In the genomic region with DNA sequence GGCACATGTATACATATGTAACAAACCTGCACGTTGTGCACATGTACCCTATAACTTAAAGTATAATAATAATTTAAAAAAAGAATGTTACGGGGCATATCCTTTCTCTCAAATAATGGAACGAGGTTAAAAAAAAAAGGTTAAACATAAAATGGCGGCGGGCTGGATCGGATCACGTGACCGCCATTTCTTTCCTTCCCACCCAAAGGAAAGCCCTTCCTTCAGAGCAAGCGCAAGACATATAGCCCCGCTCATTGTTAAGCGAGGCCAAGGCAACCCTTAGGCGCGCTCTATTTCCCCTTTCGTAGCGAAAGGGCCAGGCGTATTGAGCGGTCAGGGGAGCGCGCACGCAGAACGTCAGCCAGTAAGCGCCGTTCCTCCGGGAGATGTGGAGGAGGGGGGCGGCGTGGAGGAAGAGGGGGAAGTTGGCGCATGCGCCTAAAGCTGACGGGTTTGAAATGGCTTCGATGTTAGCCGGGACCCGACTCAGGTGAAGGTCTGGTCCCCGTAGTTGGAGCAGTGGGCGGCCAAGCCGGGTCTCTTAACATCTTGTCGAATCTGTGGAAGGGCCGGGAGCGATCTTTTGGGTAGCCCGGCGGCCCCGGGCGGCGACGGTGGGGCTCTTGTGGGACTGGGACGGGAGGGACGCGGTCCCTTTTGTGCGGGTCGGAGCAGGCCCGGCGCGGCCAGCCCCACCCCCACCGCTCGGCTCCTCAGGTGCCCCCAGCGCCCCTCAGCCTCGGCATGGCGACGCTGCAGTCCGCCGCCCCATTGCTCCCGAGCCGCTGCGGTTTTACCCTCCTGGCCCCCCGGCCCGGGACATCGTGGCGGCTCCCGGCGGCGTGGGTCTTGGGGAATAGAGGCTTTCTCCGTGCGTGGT, we compare ENCODE assay signal across 8 cellular contexts. TPM values are rescaled to one million over a fixed set of nuclear protein-coding genes. Genes with fewer than 3 reads are reported as not detected.
DNase-seq lines count a peak whose midpoint lies in the region; ATAC-seq and TF ChIP-seq lines count a peak whose summit lies in the region.

Gene CCAR1, plus strand, starts transcription at position 447 of the 880 bp plus-strand sequence. CDS start 1,266 bp downstream, outside the sequence.

- peaks cover 57% of the 10 kb centered on the region for H3K36me3 Mint-ChIP-seq in Calu3 (ENCODE audit: insufficient read depth, unreplicated experiment)

- peak within 1 kb of the TSS; percentile 98 for H3K27ac ChIP-seq in HUES64 (ENCODE audit: low read depth, low read length)
- peak within 1 kb of the TSS; percentile 74 for H3K27ac ChIP-seq in OCI-LY1 (ENCODE audit: low read depth, low read length, poor library complexity, severe bottlenecking)

- H3K79me2 ChIP-seq in OCI-LY1 (ENCODE audit: insufficient read depth, low read length): peaks cover 16% of the 10 kb centered on the region

- intact Hi-C loops in Calu3 (cut with micrococcal nuclease; ENCODE audit: unreplicated experiment): loop anchor here (10.0 kb wide), 1 partner anchor 166 kb away; no protein-coding TSS in a partner anchor

- no peaks in the 10 kb centered on the region for H3F3A ChIP-seq in OCI-LY1 (ENCODE audit: insufficient read depth, low read length)

- DNase-seq in Calu3: peak; percentile 98
- DNase-seq in activated CD8-positive, alpha-beta memory T cell treated with anti-CD3 and anti-CD28 coated beads, Interleukin-2, amount 50 U/mL, for 4 hours: peak; percentile 96
- peak; percentile 97 for DNase-seq in mesenteric fat pad (ENCODE audit: low spot score)
- DNase-seq in stimulated activated CD8-positive, alpha-beta memory T cell treated with anti-CD3 and anti-CD28 coated beads, Interleukin-15, amount 100 ng/mL, for 24 hours (ENCODE audit: low read depth): peak; percentile 89

- TF ChIP-seq CTCF in Calu3 (IDR thresholded peaks at IDR 0.05; ENCODE audit: unreplicated experiment) (no peak), OCI-LY1 (IDR thresholded peaks at IDR 0.05; ENCODE audit: low read length) (no peak)

- in situ Hi-C loops in endometrial microvascular endothelial cells (cut with HindIII; ENCODE audit: inconsistent ontology term, low pct_unique_long_range_greater_than_20kb, low sequenced_read_pairs): no loop called here

- no peaks in the 10 kb centered on the region for H3K9me3 Mint-ChIP-seq in Calu3 (ENCODE audit: low read depth, unreplicated experiment)

- no peaks in the 10 kb centered on the region for H3K27me3 Mint-ChIP-seq in Calu3 (ENCODE audit: unreplicated experiment)

- H3K27ac Mint-ChIP-seq in Calu3 (ENCODE audit: unreplicated experiment): peak within 1 kb of the TSS; percentile 99

- H3K9ac ChIP-seq in HUES64 (ENCODE audit: low read depth, low read length) (peak within 1 kb of the TSS; percentile 98), OCI-LY1 (ENCODE audit: low read length) (peak within 1 kb of the TSS; percentile 100)

- H2AFZ ChIP-seq in OCI-LY1 (ENCODE audit: low read length): no peak within 1 kb of the TSS

- H3K4me3 ChIP-seq in HUES64 (ENCODE audit: low read length) (peak within 1 kb of the TSS; percentile 91), OCI-LY1 (ENCODE audit: low read depth, low read length, poor library complexity, severe bottlenecking) (peak within 1 kb of the TSS; percentile 99)

- under 1% methylated on average over 70 of the region's 72 CpGs for WGBS in HUES64

- H3K4me3 Mint-ChIP-seq in Calu3 (ENCODE audit: low read depth, unreplicated experiment): peak within 1 kb of the TSS; percentile 92

- CTCF ChIA-PET in Calu3 (lab: Charles Lee): interaction anchor here (0.6 to 1.0 kb wide), 5 partner anchors 46 to 914 kb away, joined by 3 to 4 read pairs (median 4); partner anchors contain the start of gene DDX21

- 0 out of 2 replicates have a peak, but pooled peaks cover 5% of the 10 kb centered on the region for H3K4me1 ChIP-seq in HUES64 (ENCODE audit: insufficient read depth, low read length)
- peaks cover 14% of the 10 kb centered on the region for H3K4me1 ChIP-seq in OCI-LY1 (ENCODE audit: insufficient read depth, low read length, severe bottlenecking)

- no peaks in the 10 kb centered on the region for H4K20me1 ChIP-seq in OCI-LY1 (ENCODE audit: insufficient read depth, low read length)

- H3K4me1 Mint-ChIP-seq in Calu3 (ENCODE audit: low read depth, unreplicated experiment): peaks cover 11% of the 10 kb centered on the region

- H3K36me3 ChIP-seq in HUES64 (ENCODE audit: insufficient read depth, low read length): peaks cover 34% of the 10 kb centered on the region
- peaks cover 37% of the 10 kb centered on the region for H3K36me3 ChIP-seq in OCI-LY1 (ENCODE audit: insufficient read depth, low read length)

- no TSS peak for BruUV-seq in Calu3 (replicated peaks; lab: Mats Ljungman, UMichigan)

- peak within 1 kb of the TSS; percentile 90 for H3K4me2 ChIP-seq in OCI-LY1 (ENCODE audit: low read length)

- no peaks in the 10 kb centered on the region for H3K9me2 ChIP-seq in OCI-LY1 (ENCODE audit: low read depth, low read length)

- H3K27me3 ChIP-seq in HUES64 (ENCODE audit: insufficient read depth, low read length): no peaks in the 10 kb centered on the region
- H3K27me3 ChIP-seq in OCI-LY1 (ENCODE audit: insufficient read depth, low read length): no peaks in the 10 kb centered on the region

- no peaks in the 10 kb centered on the region for H3K9me3 ChIP-seq in HUES64 (ENCODE audit: insufficient read depth, low read depth, low read length)
- no peaks in the 10 kb centered on the region for H3K9me3 ChIP-seq in OCI-LY1 (ENCODE audit: low read length)

- ATAC-seq in GM21447 (IDR thresholded peaks at IDR 0.05; ENCODE audit: unreplicated experiment): peak; percentile 98

RNA-seq across cellular contexts. Expression of gene CCAR1, which starts in this region (rescaled TPM):
- total RNA-seq in Calu3 (2022) (105 and 113 TPM in 2 replicates), endometrial microvascular endothelial cells (ENCODE audit: inconsistent ontology term) (36.1 TPM), mesenteric fat pad (51.9 TPM)
- 69.6 TPM for polyA plus RNA-seq in HUES64 (2013, experiment 1 of 2)
- polyA plus RNA-seq in HUES64 (2013, experiment 2 of 2): 56.7 TPM

Comparison
In these comparisons a context has a peak if more than half of its experiments do, and no peak if none do; other contexts are left out.
1. Peak in every context shown above with its lines: DNase-seq, ATAC-seq, H3K4me3 ChIP-seq and H3K27ac ChIP-seq.